Comparison of ENCODE assay signal across 10 cellular contexts in genomic region chr19:18461471-18461870, GRCh38. TPM values are rescaled to one million over a fixed set of nuclear protein-coding genes. Genes with fewer than 3 reads are reported as not detected.
DNase-seq lines count a peak whose midpoint lies in the region; ATAC-seq and TF ChIP-seq lines count a peak whose summit lies in the region.
"Had no signal": no experiment of that assay in that cellular context is flagged by ENCODE, and none has a peak within 500 bp of the region (broad histone marks: within the 10 kb centered on the region; RNA-seq: fewer than 3 reads in every experiment).

No MANE protein-coding gene starts in this region.

- TF ChIP-seq EP300 in tibial nerve (IDR thresholded peaks at IDR 0.05): no peak

- H2AFZ ChIP-seq in mammary epithelial cell (ENCODE audit: low read depth, low read length): no peak overlapping the region

- TF ChIP-seq POLR2A in breast epithelium (IDR thresholded peaks at IDR 0.05) (no peak), tibial nerve (IDR thresholded peaks at IDR 0.05) (no peak)

- H3K36me3 ChIP-seq in breast epithelium (peaks cover 6% of the 10 kb centered on the region), mammary epithelial cell (ENCODE audit: insufficient read depth, low read length) (peaks cover 8% of the 10 kb centered on the region), ascending aorta (peaks cover 17 to 51% of the 10 kb centered on the region in 2 donors), muscle layer of colon (ENCODE audit: insufficient read depth, low read length) (peaks cover 44% of the 10 kb centered on the region), tibial nerve (peaks cover 4 to 49% (median 12%) of the 10 kb centered on the region in 3 donors)

- H3K9ac ChIP-seq in mammary epithelial cell (ENCODE audit: insufficient read depth, low read length) (no peak overlapping the region), muscle layer of colon (ENCODE audit: low read length) (no peak overlapping the region)
- H3K9ac ChIP-seq: KMS-11 had no signal

- no peak overlapping the region for H3K4me2 ChIP-seq in mammary epithelial cell (ENCODE audit: insufficient read depth, low read depth, low read length)
- H3K4me2 ChIP-seq: KMS-11 had no signal

- H3K9me3 ChIP-seq in breast epithelium (no peaks in the 10 kb centered on the region), mammary epithelial cell (replicated peaks; ENCODE audit: insufficient read depth, low read length) (no peaks in the 10 kb centered on the region), ascending aorta (no peaks in the 10 kb centered on the region), muscle layer of colon (ENCODE audit: low read length) (no peaks in the 10 kb centered on the region), tibial nerve (peaks cover 0 to 5% (median 0%) of the 10 kb centered on the region in 4 donors)
- H3K9me3 ChIP-seq: SJSA1 had no signal

- DNase-seq in breast epithelium (ENCODE audit: low spot score in 2 of 2): no peak
- DNase-seq in mammary epithelial cell: no peak
- DNase-seq in ascending aorta (ENCODE audit: low spot score in 2 of 2): no peak
- DNase-seq in tibial nerve (ENCODE audit: low spot score in 2 of 2): no peak
- DNase-seq in omental fat pad (ENCODE audit: low spot score): no peak
- DNase-seq in NCI-H2081 treated with DMSO at 0.1 percent for 48 hours (lab: John Stamatoyannopoulos, UW): no peak

- dilution Hi-C loops in mammary epithelial cell (cut with HindIII; ENCODE audit: low sequenced_read_pairs): loop anchor here (5.0 kb wide), 1 partner anchor 66 kb away; no protein-coding TSS in a partner anchor

- H3K27me3 ChIP-seq in breast epithelium (no peaks in the 10 kb centered on the region), mammary epithelial cell (ENCODE audit: insufficient read depth, low read length) (no peaks in the 10 kb centered on the region), ascending aorta (no peaks in the 10 kb centered on the region), muscle layer of colon (ENCODE audit: control insufficient read depth in 1 of 2, insufficient read depth in 2 of 2, low read length in 2 of 2) (no peaks in the 10 kb centered on the region), tibial nerve (no peaks in the 10 kb centered on the region)
- H3K27me3 ChIP-seq: SJSA1 had no signal

- H3K4me3 ChIP-seq in breast epithelium (no peak overlapping the region), mammary epithelial cell (replicated peaks in 1 of 3; ENCODE audit: insufficient read depth in 1 of 3, low read depth in 2 of 3, low read length in 3 of 3) (no peak overlapping the region), ascending aorta (no peak overlapping the region), muscle layer of colon (ENCODE audit: low read depth in 1 of 2, low read length in 2 of 2) (no peak overlapping the region), tibial nerve (no peak overlapping the region)
- H3K4me3 ChIP-seq: SJSA1 had no signal

- intact Hi-C loops in breast epithelium (cut with DNase I; ENCODE audit: low total_unique reads): no loop called here
- intact Hi-C loops in mammary epithelial cell (cut with micrococcal nuclease): loop anchor here (2.0 to 10.0 kb wide), 4 partner anchors 61 to 213 kb away; partner anchors contain the start of genes ELL and REX1BD
- intact Hi-C loops in ascending aorta (cut with DNase I): loop anchor here (2.0 to 5.0 kb wide), 2 partner anchors 41 to 97 kb away; no protein-coding TSS in a partner anchor

- 95% methylated on average over 13 of the region's 22 CpGs for WGBS in mammary epithelial cell (ENCODE audit: low coverage, missing lambda C conversion rate)
- WGBS in tibial nerve, 2 donors: 92 to 95% methylated on average over 15 to 17 of the region's 22 CpGs

- H3K4me1 ChIP-seq in breast epithelium (peaks cover 20 to 24% of the 10 kb centered on the region in 2 donors), mammary epithelial cell (ENCODE audit: insufficient read depth, low read length) (peaks cover 23% of the 10 kb centered on the region), ascending aorta (peaks cover 21 to 63% of the 10 kb centered on the region in 2 donors), muscle layer of colon (ENCODE audit: insufficient read depth, low read length) (peaks cover 70% of the 10 kb centered on the region), tibial nerve (peaks cover 0 to 72% (median 40%) of the 10 kb centered on the region in 4 donors)

- H4K20me1 ChIP-seq in mammary epithelial cell (ENCODE audit: insufficient read depth, low read length): no peaks in the 10 kb centered on the region

- TF ChIP-seq CTCF in breast epithelium (IDR thresholded peaks at IDR 0.05) (no peak), mammary epithelial cell (conservative IDR thresholded peaks at IDR 0.05 in 1 of 2, IDR thresholded peaks at IDR 0.05 in 1 of 2; ENCODE audit: extremely low read depth in 1 of 2, insufficient read depth in 1 of 2, low read depth in 1 of 2, low read length in 2 of 2) (no peak), ascending aorta (IDR thresholded peaks at IDR 0.05) (no peak), tibial nerve (IDR thresholded peaks at IDR 0.05) (no peak), omental fat pad (IDR thresholded peaks at IDR 0.05) (no peak)

- peaks cover 8% of the 10 kb centered on the region for H3K79me2 ChIP-seq in mammary epithelial cell (ENCODE audit: insufficient read depth, low read length)

- BruUV-seq in mammary epithelial cell (replicated peaks; lab: Mats Ljungman, UMichigan): no TSS peak

- CTCF ChIA-PET in mammary epithelial cell (lab: Charles Lee; ENCODE audit: low non-redundant PET): interaction anchor here (0.5 kb wide), 1 partner anchor 126 kb away, joined by 7 read pairs; no protein-coding TSS in a partner anchor

- in situ Hi-C loops in mammary epithelial cell (cut with MboI; ENCODE audit: low sequenced_read_pairs in 2 of 2): loop anchor here in 1 of 2 donors (25.0 kb wide), 1 partner anchor 226 kb away; the partner anchor contains the start of gene CRTC1

- peak overlapping the region; percentile 54 to 95 for H3K27ac ChIP-seq in breast epithelium
- no peak overlapping the region for H3K27ac ChIP-seq in mammary epithelial cell (ENCODE audit: insufficient read depth, low read depth, low read length)
- H3K27ac ChIP-seq in ascending aorta: peak overlapping the region; percentile 81 to 92
- H3K27ac ChIP-seq in muscle layer of colon (ENCODE audit: low read depth, low read length): peak overlapping the region; percentile 60
- peak overlapping the region in 3 of 4 donors; percentile 73 to 90 (median 86) for H3K27ac ChIP-seq in tibial nerve
- H3K27ac ChIP-seq: KMS-11, SJSA1 had no signal

- ATAC-seq in omental fat pad (ENCODE audit: low FRiP score): no peak
- no peak for ATAC-seq in HG03520 (IDR thresholded peaks at IDR 0.05; ENCODE audit: unreplicated experiment)

RNA-seq across cellular contexts. Expression of gene ISYNA1, which starts 23.5 kb away (rescaled TPM):
- total RNA-seq in breast epithelium: 10 to 100 TPM in 2 of 3 donors, 1 to 10 TPM in 1; 7.4 to 42.9 (median 40.2) TPM
- 10 to 100 TPM; 13.0 to 26.3 TPM for total RNA-seq in mammary epithelial cell
- 14.9 TPM for polyA plus RNA-seq in mammary epithelial cell
- 10.4 TPM for polyA minus RNA-seq in mammary epithelial cell
- total RNA-seq in ascending aorta: 93.1 TPM
- 10 to 100 TPM; 43.5 to 82.2 (median 52.4) TPM for total RNA-seq in tibial nerve
- 10 to 100 TPM; 20.0 to 36.7 (median 29.8) TPM for total RNA-seq in omental fat pad

RNA-seq across cellular contexts. Expression of gene SSBP4, which starts 42.3 kb away (rescaled TPM):
- total RNA-seq in breast epithelium: 10 to 100 TPM; 29.4 to 71.8 (median 46.7) TPM
- total RNA-seq in mammary epithelial cell: 10 to 100 TPM; 34.0 to 41.0 TPM
- polyA plus RNA-seq in mammary epithelial cell: 14.3 TPM
- polyA minus RNA-seq in mammary epithelial cell: 1.7 TPM
- total RNA-seq in ascending aorta: 233 TPM
- 100 to 1,000 TPM in 1 of 4 donors, 10 to 100 TPM in 3; 67.4 to 172 (median 84.2) TPM for total RNA-seq in tibial nerve
- 10 to 100 TPM; 29.9 to 62.9 (median 43.7) TPM for total RNA-seq in omental fat pad
